In genomic region chr1:154972213-154972516, GRCh38 we compare ENCODE assay signal across 1 cellular context.
TF ChIP-seq lines count a peak whose summit lies in the region.

No MANE protein-coding gene starts in this region.

TF ChIP-seq in liver, 16 proteins besides CTCF, POLR2A, EP300 and RAD21 (continued from another document):
- TF ChIP-seq, protein P1, sequence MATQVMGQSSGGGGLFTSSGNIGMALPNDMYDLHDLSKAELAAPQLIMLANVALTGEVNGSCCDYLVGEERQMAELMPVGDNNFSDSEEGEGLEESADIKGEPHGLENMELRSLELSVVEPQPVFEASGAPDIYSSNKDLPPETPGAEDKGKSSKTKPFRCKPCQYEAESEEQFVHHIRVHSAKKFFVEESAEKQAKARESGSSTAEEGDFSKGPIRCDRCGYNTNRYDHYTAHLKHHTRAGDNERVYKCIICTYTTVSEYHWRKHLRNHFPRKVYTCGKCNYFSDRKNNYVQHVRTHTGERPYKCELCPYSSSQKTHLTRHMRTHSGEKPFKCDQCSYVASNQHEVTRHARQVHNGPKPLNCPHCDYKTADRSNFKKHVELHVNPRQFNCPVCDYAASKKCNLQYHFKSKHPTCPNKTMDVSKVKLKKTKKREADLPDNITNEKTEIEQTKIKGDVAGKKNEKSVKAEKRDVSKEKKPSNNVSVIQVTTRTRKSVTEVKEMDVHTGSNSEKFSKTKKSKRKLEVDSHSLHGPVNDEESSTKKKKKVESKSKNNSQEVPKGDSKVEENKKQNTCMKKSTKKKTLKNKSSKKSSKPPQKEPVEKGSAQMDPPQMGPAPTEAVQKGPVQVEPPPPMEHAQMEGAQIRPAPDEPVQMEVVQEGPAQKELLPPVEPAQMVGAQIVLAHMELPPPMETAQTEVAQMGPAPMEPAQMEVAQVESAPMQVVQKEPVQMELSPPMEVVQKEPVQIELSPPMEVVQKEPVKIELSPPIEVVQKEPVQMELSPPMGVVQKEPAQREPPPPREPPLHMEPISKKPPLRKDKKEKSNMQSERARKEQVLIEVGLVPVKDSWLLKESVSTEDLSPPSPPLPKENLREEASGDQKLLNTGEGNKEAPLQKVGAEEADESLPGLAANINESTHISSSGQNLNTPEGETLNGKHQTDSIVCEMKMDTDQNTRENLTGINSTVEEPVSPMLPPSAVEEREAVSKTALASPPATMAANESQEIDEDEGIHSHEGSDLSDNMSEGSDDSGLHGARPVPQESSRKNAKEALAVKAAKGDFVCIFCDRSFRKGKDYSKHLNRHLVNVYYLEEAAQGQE (IDR thresholded peaks at IDR 0.05): no peak
- TF ChIP-seq FOXA2 (IDR thresholded peaks at IDR 0.05) (no peak), JUND (IDR thresholded peaks at IDR 0.05) (no peak), HNF4A (conservative IDR thresholded peaks at IDR 0.05) (no peak), EGR1 (IDR thresholded peaks at IDR 0.05; ENCODE audit: low read depth in 2 of 2) (no peak), HNF4G (IDR thresholded peaks at IDR 0.05) (no peak), YY1 (IDR thresholded peaks at IDR 0.05) (no peak), TAF1 (conservative IDR thresholded peaks at IDR 0.05) (no peak), FOXA1 (IDR thresholded peaks at IDR 0.05) (no peak), RXRA (IDR thresholded peaks at IDR 0.05) (no peak)
- TF ChIP-seq, protein P2, sequence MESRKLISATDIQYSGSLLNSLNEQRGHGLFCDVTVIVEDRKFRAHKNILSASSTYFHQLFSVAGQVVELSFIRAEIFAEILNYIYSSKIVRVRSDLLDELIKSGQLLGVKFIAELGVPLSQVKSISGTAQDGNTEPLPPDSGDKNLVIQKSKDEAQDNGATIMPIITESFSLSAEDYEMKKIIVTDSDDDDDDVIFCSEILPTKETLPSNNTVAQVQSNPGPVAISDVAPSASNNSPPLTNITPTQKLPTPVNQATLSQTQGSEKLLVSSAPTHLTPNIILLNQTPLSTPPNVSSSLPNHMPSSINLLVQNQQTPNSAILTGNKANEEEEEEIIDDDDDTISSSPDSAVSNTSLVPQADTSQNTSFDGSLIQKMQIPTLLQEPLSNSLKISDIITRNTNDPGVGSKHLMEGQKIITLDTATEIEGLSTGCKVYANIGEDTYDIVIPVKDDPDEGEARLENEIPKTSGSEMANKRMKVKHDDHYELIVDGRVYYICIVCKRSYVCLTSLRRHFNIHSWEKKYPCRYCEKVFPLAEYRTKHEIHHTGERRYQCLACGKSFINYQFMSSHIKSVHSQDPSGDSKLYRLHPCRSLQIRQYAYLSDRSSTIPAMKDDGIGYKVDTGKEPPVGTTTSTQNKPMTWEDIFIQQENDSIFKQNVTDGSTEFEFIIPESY (IDR thresholded peaks at IDR 0.05): no peak
- TF ChIP-seq, protein P3, sequence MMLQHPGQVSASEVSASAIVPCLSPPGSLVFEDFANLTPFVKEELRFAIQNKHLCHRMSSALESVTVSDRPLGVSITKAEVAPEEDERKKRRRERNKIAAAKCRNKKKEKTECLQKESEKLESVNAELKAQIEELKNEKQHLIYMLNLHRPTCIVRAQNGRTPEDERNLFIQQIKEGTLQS (IDR thresholded peaks at IDR 0.05): no peak
